In the genomic region with DNA sequence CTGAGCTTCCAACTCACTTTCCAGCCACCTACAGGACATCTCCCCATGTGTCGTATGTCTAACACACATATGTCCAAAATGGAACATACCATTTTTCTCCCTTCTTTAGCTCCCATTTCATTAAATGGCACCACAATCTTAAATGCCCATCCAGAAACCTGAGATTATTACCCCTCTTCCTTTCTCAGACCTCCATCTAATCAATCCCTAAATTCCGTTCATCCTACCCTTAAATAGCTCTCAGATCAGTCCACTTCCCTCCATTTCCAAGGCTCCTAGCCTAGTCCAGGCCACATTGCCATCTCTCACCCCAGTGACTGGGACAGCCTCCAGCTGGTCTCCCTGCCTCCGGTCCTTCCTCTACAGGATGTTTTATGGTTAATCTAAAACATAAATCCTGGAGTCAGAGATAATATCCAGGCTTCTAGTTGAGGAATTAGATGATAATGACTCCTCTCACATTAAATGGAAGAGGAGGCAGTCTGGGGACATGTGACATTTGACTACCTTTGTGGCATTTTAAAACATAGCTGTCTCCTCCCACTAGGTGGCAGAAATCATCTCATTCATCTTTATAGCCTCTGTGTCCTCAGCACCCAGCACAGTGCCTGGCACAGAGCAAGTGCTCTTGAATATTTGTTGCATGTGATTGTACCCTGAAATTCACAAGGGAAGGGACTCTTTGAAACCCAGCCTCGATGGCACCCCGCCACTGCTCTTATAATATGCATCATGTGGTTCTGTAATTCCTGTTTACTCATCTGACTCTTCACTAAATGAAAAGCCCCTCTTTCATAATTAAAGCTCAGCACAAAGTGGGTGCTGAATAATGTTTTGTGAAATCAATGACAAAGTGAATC, we compare ENCODE assay signal across 8 cellular contexts.
DNase-seq lines count a peak whose midpoint lies in the region; ATAC-seq, FAIRE-seq and TF ChIP-seq lines count a peak whose summit lies in the region.

No MANE protein-coding gene starts in this region.

- no TSS peak for BruUV-seq in PC-3 (replicated peaks; lab: Mats Ljungman, UMichigan)

- no peaks in the 10 kb centered on the region for H3K4me1 Mint-ChIP-seq in stimulated activated effector memory CD8-positive, alpha-beta T cell treated with anti-CD3 and anti-CD28 coated beads, Interleukin-12 subunit alpha, Interleukin-12 subunit beta, amount 100 ng/mL, for 72 hours

- no peaks in the 10 kb centered on the region for H3K36me3 Mint-ChIP-seq in stimulated activated effector memory CD8-positive, alpha-beta T cell treated with anti-CD3 and anti-CD28 coated beads, Interleukin-12 subunit alpha, Interleukin-12 subunit beta, amount 100 ng/mL, for 72 hours

- no peaks in the 10 kb centered on the region for H3K9me3 ChIP-seq in PC-3 (ENCODE audit: low read length)

- H3K4me1 ChIP-seq in PC-3 (ENCODE audit: insufficient read depth, low read length): peaks cover 12% of the 10 kb centered on the region

- H3K4me3 Mint-ChIP-seq in stimulated activated effector memory CD8-positive, alpha-beta T cell treated with anti-CD3 and anti-CD28 coated beads, Interleukin-12 subunit alpha, Interleukin-12 subunit beta, amount 100 ng/mL, for 72 hours: no peak overlapping the region

- FAIRE-seq in HTR-8/SVneo (lab: Jason Lieb, UNC): no peak

- H3K36me3 ChIP-seq in GM06990 (ENCODE audit: control insufficient read depth, insufficient read depth, low read length): no peaks in the 10 kb centered on the region
- no peaks in the 10 kb centered on the region for H3K36me3 ChIP-seq in PC-3 (ENCODE audit: low read depth, low read length)

- H3K9ac ChIP-seq in PC-3 (ENCODE audit: low read length): no peak overlapping the region

- no peaks in the 10 kb centered on the region for H3K79me2 ChIP-seq in PC-3 (ENCODE audit: low read length)

- H3F3A ChIP-seq in PC-3 (ENCODE audit: low read length, unreplicated experiment): no peaks in the 10 kb centered on the region

- POLR2A ChIA-PET in PC-3 (lab: Charles Lee; ENCODE audit: unreplicated experiment): no interaction called here

- no peak for DNase-seq in AG09319 (ENCODE audit: extremely low read depth, low read depth)
- DNase-seq in GM06990 (ENCODE audit: extremely low read depth, insufficient read length): no peak
- DNase-seq in PC-3: peak; percentile 53
- peak; percentile 19 for DNase-seq in fibroblast of mammary gland (ENCODE audit: low read depth)
- DNase-seq in stimulated activated effector memory CD8-positive, alpha-beta T cell treated with anti-CD3 and anti-CD28 coated beads, Interleukin-12 subunit alpha, Interleukin-12 subunit beta, amount 100 ng/mL, for 72 hours (ENCODE audit: low spot score in 2 of 2): no peak
- DNase-seq in HPDE6-E6E7 (ENCODE audit: extremely low spot score): no peak
- DNase-seq in HTR-8/SVneo (ENCODE audit: insufficient read length, low spot score): no peak
- no peak for DNase-seq in hepatic stellate cell (ENCODE audit: low spot score)

- no peak overlapping the region for H2AFZ ChIP-seq in PC-3 (ENCODE audit: low read length)

- H3K27me3 ChIP-seq in GM06990 (replicated peaks; ENCODE audit: control insufficient read depth, insufficient read depth, low read length): no peaks in the 10 kb centered on the region; the same call in 1 of the 2 replicates
- H3K27me3 ChIP-seq in PC-3 (ENCODE audit: low read length): no peaks in the 10 kb centered on the region

- H3K4me3 ChIP-seq in GM06990 (replicated peaks; ENCODE audit: low read depth, low read length) (no peak overlapping the region), PC-3 (ENCODE audit: low read length) (no peak overlapping the region), fibroblast of mammary gland (ENCODE audit: control insufficient read depth, low read depth, low read length) (no peak overlapping the region)

- no peaks in the 10 kb centered on the region for H3K9me2 ChIP-seq in PC-3 (replicated peaks; ENCODE audit: low read length)

- no peaks in the 10 kb centered on the region for H4K20me1 ChIP-seq in PC-3 (ENCODE audit: low read length)

- H3K27ac Mint-ChIP-seq in stimulated activated effector memory CD8-positive, alpha-beta T cell treated with anti-CD3 and anti-CD28 coated beads, Interleukin-12 subunit alpha, Interleukin-12 subunit beta, amount 100 ng/mL, for 72 hours: no peak overlapping the region

- CTCF ChIA-PET in PC-3 (lab: Charles Lee): interaction anchor here (0.9 to 1.1 kb wide), 3 partner anchors 9 to 524 kb away, joined by 3 to 4 read pairs (median 3); no protein-coding TSS in a partner anchor

- TF ChIP-seq CTCF in AG09319 (IDR thresholded peaks at IDR 0.05; ENCODE audit: low read depth, low read length) (peak; percentile 24), GM06990 (IDR thresholded peaks at IDR 0.05; ENCODE audit: insufficient read depth, low read length, poor library complexity, severe bottlenecking) (peak; percentile 63), PC-3 (conservative IDR thresholded peaks at IDR 0.05; ENCODE audit: low read depth, low read length) (peak; percentile 72), fibroblast of mammary gland (conservative IDR thresholded peaks at IDR 0.05; ENCODE audit: control insufficient read depth, insufficient read depth, low read depth, low read length) (peak; percentile 49)

- intact Hi-C loops in PC-3 (cut with micrococcal nuclease): loop anchor here (1.0 to 2.0 kb wide), 2 partner anchors 65 to 81 kb away; no protein-coding TSS in a partner anchor

- H3K4me2 ChIP-seq in PC-3 (ENCODE audit: low read length): no peak overlapping the region

- no peak overlapping the region for H3K27ac ChIP-seq in PC-3 (ENCODE audit: low read length)

- peak; percentile 57; the same call in 1 of the 2 replicates for ATAC-seq in PC-3
- peak; percentile 66 for ATAC-seq in stimulated activated effector memory CD8-positive, alpha-beta T cell treated with anti-CD3 and anti-CD28 coated beads, Interleukin-12 subunit alpha, Interleukin-12 subunit beta, amount 100 ng/mL, for 72 hours

- H3K9me3 Mint-ChIP-seq in stimulated activated effector memory CD8-positive, alpha-beta T cell treated with anti-CD3 and anti-CD28 coated beads, Interleukin-12 subunit alpha, Interleukin-12 subunit beta, amount 100 ng/mL, for 72 hours: no peaks in the 10 kb centered on the region

Comparison
In these comparisons a context has a peak if more than half of its experiments do, and no peak if none do; other contexts are left out.
1. DNase-seq: peak in PC-3 (single experiment) and fibroblast of mammary gland (single experiment); none in AG09319 (single experiment), GM06990 (single experiment), stimulated activated effector memory CD8-positive, alpha-beta T cell treated with anti-CD3 and anti-CD28 coated beads, Interleukin-12 subunit alpha, Interleukin-12 subunit beta, amount 100 ng/mL, for 72 hours (0 of 2), HPDE6-E6E7 (single experiment), HTR-8/SVneo (single experiment) and hepatic stellate cell (single experiment).
2. Peak in every context shown above with its lines, with median percentiles within 50 percentile points of each other: CTCF ChIP-seq.